In the genomic region with DNA sequence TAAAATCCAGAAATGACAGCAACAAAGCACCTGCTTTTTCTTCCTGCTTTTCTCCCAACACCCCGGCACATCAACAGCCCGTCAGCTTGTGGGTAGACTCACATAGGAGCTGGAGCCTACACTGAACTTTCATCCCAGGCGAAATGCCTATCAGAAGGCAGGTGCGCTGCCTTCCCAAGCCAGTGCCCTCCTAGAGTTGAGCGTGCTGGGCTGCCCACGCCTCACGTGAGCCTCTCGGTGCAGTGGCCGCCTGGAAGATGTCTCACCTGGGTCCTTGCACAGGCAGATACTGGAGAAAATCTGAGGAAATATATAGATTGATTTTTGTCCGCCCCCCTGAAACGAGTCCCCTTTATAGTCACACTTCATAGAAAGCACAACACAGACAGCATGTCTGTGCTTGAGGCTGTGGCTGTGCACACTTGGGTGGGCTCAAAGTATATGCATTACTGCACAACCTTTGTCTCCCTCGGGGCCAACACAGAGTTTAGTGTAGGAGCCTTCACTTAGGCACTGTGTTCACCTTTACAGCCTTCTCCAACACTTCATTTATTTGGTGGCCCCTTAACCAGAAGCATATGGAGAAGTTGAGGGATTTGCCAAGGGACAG, we compare ENCODE assay signal across 14 cellular contexts.
A peak's percentile ranks its signal among the peaks of the same experiment; 100 is the strongest.
DNase-seq lines count a peak whose midpoint lies in the region; ATAC-seq and TF ChIP-seq lines count a peak whose summit lies in the region.
"Had no signal": no experiment of that assay in that cellular context is flagged by ENCODE, and none has a peak within 500 bp of the region (broad histone marks: within the 10 kb centered on the region; RNA-seq: fewer than 3 reads in every experiment).

No MANE protein-coding gene starts in this region.

- H3K4me3 ChIP-seq in left ventricle myocardium inferior = no peak overlapping the region
- H3K4me3 ChIP-seq in mesenchymal stem cell (ENCODE audit: insufficient read depth in 1 of 2, low read depth in 1 of 2, low read length in 2 of 2) = no peak overlapping the region
- H3K4me3 ChIP-seq in vagina = no peak overlapping the region
- no peak overlapping the region for H3K4me3 ChIP-seq in OCI-LY7 (ENCODE audit: low read depth, low read length, poor library complexity, severe bottlenecking)

- 95% methylated on average over 10 of the region's 12 CpGs for WGBS in mesenchymal stem cell

- H3K4me2 ChIP-seq in mesenchymal stem cell (ENCODE audit: low read length, poor library complexity, severe bottlenecking) (no peak overlapping the region), OCI-LY7 (ENCODE audit: low read length) (no peak overlapping the region)

- BruUV-seq in OCI-LY7 (replicated peaks; lab: Mats Ljungman, UMichigan) = no TSS peak

- H4K20me1 ChIP-seq in OCI-LY7 (ENCODE audit: insufficient read depth, low read length) = no peaks in the 10 kb centered on the region

- POLR2A ChIA-PET in OCI-LY7 (lab: Charles Lee) = no interaction called here

- H4K8ac ChIP-seq in mesenchymal stem cell (ENCODE audit: low read length) = no peak overlapping the region

- H3K27ac ChIP-seq in left ventricle myocardium inferior (replicated peaks) = no peak overlapping the region
- H3K27ac ChIP-seq in angular gyrus (ENCODE audit: low read depth, low read length) = peak overlapping the region; percentile 32
- peak overlapping the region; percentile 31 for H3K27ac ChIP-seq in mesenchymal stem cell (ENCODE audit: low read length, poor library complexity, severe bottlenecking)
- peak overlapping the region; percentile 61 for H3K27ac ChIP-seq in vagina
- H3K27ac ChIP-seq in OCI-LY7 (ENCODE audit: low read depth, low read length, poor library complexity, severe bottlenecking) = no peak overlapping the region

- H3K4ac ChIP-seq in mesenchymal stem cell (ENCODE audit: low read depth in 1 of 2, low read length in 2 of 2) = peak overlapping the region; percentile 1 to 34

- H3K9me3 ChIP-seq in left ventricle myocardium inferior (replicated peaks) (no peaks in the 10 kb centered on the region), mesenchymal stem cell (ENCODE audit: control insufficient read depth, low read length) (no peaks in the 10 kb centered on the region), vagina (no peaks in the 10 kb centered on the region), OCI-LY7 (ENCODE audit: low read length) (no peaks in the 10 kb centered on the region)

- H2AFZ ChIP-seq in mesenchymal stem cell (ENCODE audit: low read depth, low read length) = no peak overlapping the region
- no peak overlapping the region for H2AFZ ChIP-seq in OCI-LY7 (ENCODE audit: low read length)

- H2BK5ac ChIP-seq in mesenchymal stem cell (ENCODE audit: low read depth, low read length, poor library complexity, severe bottlenecking) = no peak overlapping the region

- peaks cover 16% of the 10 kb centered on the region for H3K79me1 ChIP-seq in mesenchymal stem cell (replicated peaks; ENCODE audit: low read length, poor library complexity, severe bottlenecking)

- TF ChIP-seq CTCF in left ventricle myocardium inferior (IDR thresholded peaks at IDR 0.05; ENCODE audit: borderline replicate concordance) (no peak), vagina (IDR thresholded peaks at IDR 0.05) (no peak), OCI-LY7 (conservative IDR thresholded peaks at IDR 0.05; ENCODE audit: low read length) (no peak)

- TF ChIP-seq POLR2A in vagina (IDR thresholded peaks at IDR 0.05) = no peak

- intact Hi-C loops in left ventricle myocardium superior (cut with micrococcal nuclease) (no loop called here), left ventricle myocardium inferior (cut with micrococcal nuclease) (no loop called here), vagina (cut with DNase I) (no loop called here), OCI-LY7 (cut with micrococcal nuclease; ENCODE audit: unreplicated experiment) (no loop called here)

- H4K91ac ChIP-seq in mesenchymal stem cell (ENCODE audit: low read length) = peak overlapping the region; percentile 64

- H3K4me1 ChIP-seq in left ventricle myocardium inferior (peaks cover 69% of the 10 kb centered on the region), mesenchymal stem cell (ENCODE audit: control insufficient read depth, insufficient read depth, low read depth, low read length) (peaks cover 78% of the 10 kb centered on the region), vagina (peaks cover 75% of the 10 kb centered on the region), OCI-LY7 (ENCODE audit: insufficient read depth, low read length, poor library complexity, severe bottlenecking) (peaks cover 48% of the 10 kb centered on the region)

- DNase-seq in left ventricle myocardium superior (peak; percentile 18), left ventricle myocardium inferior (no peak), mesenchymal stem cell (no peak), vagina (ENCODE audit: extremely low spot score in 2 of 2) (no peak), OCI-LY7 (ENCODE audit: low spot score) (no peak), superior temporal gyrus (ENCODE audit: extremely low spot score) (no peak), COR-L47 (lab: John Stamatoyannopoulos, UW) (no peak)
- DNase-seq: activated CD4-positive, alpha-beta T cell treated with anti-CD3 and anti-CD28 coated beads, Interleukin-2, amount 10 ng/mL, durations not matched to agents 7 days and 5 days; activated naive CD4-positive, alpha-beta T cell; DND-41; H9; NCI-H2171 treated with DMSO at 0.1 percent for 48 hours; stimulated activated CD8-positive, alpha-beta memory T cell treated with anti-CD3 and anti-CD28 coated beads, Interleukin-4, amount 100 ng/mL, for 48 hours had no signal

- CTCF ChIA-PET in OCI-LY7 (lab: Charles Lee; ENCODE audit: unreplicated experiment) = no interaction called here

- H2AK5ac ChIP-seq in mesenchymal stem cell (ENCODE audit: low read length, severe bottlenecking) = peak overlapping the region; percentile 12

- H3K18ac ChIP-seq in mesenchymal stem cell (ENCODE audit: low read depth in 1 of 2, low read length in 2 of 2) = peak overlapping the region; percentile 26 to 81

- peak overlapping the region in 1 of 2 experiments; percentile 59 for H2BK12ac ChIP-seq in mesenchymal stem cell (ENCODE audit: low read length in 2 of 2)

- H3K27me3 ChIP-seq in left ventricle myocardium inferior (ENCODE audit: low read depth) (no peaks in the 10 kb centered on the region), mesenchymal stem cell (ENCODE audit: control insufficient read depth in 1 of 2, insufficient read depth in 1 of 2, low read length in 2 of 2) (no peaks in the 10 kb centered on the region), vagina (no peaks in the 10 kb centered on the region)

- H3K9ac ChIP-seq in mesenchymal stem cell (ENCODE audit: low read length) = peak overlapping the region; percentile 65

- no peak overlapping the region for H3K14ac ChIP-seq in mesenchymal stem cell (ENCODE audit: low read length in 2 of 2)

- H3K23ac ChIP-seq in mesenchymal stem cell (ENCODE audit: low read length in 2 of 2) = no peak overlapping the region

- H3K79me2 ChIP-seq in OCI-LY7 (ENCODE audit: insufficient read depth, low read depth, low read length) = no peaks in the 10 kb centered on the region

- H3K9me2 ChIP-seq in OCI-LY7 (ENCODE audit: insufficient read depth, low read length) = no peaks in the 10 kb centered on the region

- H2BK120ac ChIP-seq in mesenchymal stem cell (ENCODE audit: low read depth, low read length) = no peak overlapping the region

- no peak for ATAC-seq in left ventricle myocardium superior

- no peak overlapping the region for H2BK15ac ChIP-seq in mesenchymal stem cell (ENCODE audit: low read depth, poor library complexity, severe bottlenecking)

- H3K36me3 ChIP-seq in left ventricle myocardium inferior = no peaks in the 10 kb centered on the region
- peaks cover 0 to 16% of the 10 kb centered on the region in 2 experiments for H3K36me3 ChIP-seq in mesenchymal stem cell (ENCODE audit: control insufficient read depth in 1 of 2, insufficient read depth in 2 of 2, low read depth in 1 of 2, low read length in 2 of 2)
- no peaks in the 10 kb centered on the region for H3K36me3 ChIP-seq in vagina
- H3K36me3 ChIP-seq in OCI-LY7 (ENCODE audit: insufficient read depth, low read length) = no peaks in the 10 kb centered on the region

Comparison
In these comparisons a context has a peak if more than half of its experiments do, and no peak if none do; other contexts are left out.
1. H3K27ac ChIP-seq: peak in angular gyrus (single experiment), mesenchymal stem cell (single experiment) and vagina (single experiment); none in left ventricle myocardium inferior (single experiment) and OCI-LY7 (single experiment).